ENCODE assay signal across 8 cellular contexts in the genomic region with DNA sequence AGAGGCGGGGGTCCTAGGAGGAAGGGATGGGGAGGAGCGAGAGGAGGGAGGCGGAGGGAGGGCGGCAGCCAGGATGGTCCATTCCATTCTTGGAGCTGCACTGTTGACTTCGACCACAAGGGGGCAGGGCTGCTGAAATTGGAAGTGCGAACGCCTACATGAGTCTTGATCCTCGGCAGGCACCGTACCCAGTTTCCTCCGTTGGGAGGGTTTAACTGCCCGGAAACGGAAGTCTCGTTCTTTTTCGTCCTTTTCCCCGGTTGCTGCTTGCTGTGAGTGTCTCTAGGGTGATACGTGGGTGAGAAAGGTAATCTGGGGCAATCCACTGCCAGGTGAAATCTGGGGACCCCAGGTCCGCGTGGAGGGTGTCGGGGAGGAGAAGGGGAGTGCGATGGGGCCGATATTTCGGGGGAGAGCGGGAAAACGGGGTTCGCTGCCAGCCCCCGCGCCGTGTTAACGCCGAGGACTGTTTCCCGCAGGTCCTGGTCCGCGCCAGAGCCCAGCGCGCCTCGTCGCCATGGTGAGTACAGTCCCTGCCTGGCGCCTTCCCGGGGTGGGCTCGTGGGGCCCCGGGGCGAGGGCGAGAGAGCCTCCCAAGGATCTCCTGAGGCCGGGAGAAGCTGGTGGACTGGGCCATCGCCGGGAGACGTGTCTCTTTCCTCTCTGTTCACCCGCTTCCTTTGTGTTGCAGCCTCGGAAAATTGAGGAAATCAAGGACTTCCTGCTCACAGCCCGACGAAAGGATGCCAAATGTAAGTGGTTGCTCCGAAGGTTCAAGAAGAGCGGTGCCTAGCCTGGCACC. TPM values are rescaled to one million over a fixed set of nuclear protein-coding genes. Genes with fewer than 3 reads are reported as not detected.
DNase-seq lines count a peak whose midpoint lies in the region; ATAC-seq, FAIRE-seq and TF ChIP-seq lines count a peak whose summit lies in the region.

A gene (plus strand): TSS at position 240 of the 802 bp plus-strand sequence. CDS start 278 bp downstream, at position 518.

- H3K9ac ChIP-seq in kidney (ENCODE audit: low read length in 2 of 2) = peak within 1 kb of the TSS; percentile 92 to 93

- no peaks in the 10 kb centered on the region for H3K9me3 ChIP-seq in kidney (ENCODE audit: control insufficient read depth in 1 of 2, low read length in 2 of 2)

- peaks cover 4 to 5% of the 10 kb centered on the region in 2 donors for H3K4me1 ChIP-seq in kidney (ENCODE audit: control insufficient read depth in 1 of 2, insufficient read depth in 1 of 2, low read depth in 1 of 2, low read length in 2 of 2)

- TF ChIP-seq CTCF in kidney (IDR thresholded peaks at IDR 0.05; ENCODE audit: borderline replicate concordance, extremely low read depth, insufficient read depth) = peak; percentile 99

- H3K36me3 ChIP-seq in kidney (ENCODE audit: control insufficient read depth in 1 of 2, insufficient read depth in 2 of 2, low read length in 2 of 2) = peaks cover 15 to 19% of the 10 kb centered on the region in 2 donors

- intact Hi-C loops in kidney (cut with DNase I) = no loop called here

- DNase-seq in AG08396 (ENCODE audit: low spot score) (peak; percentile 95), NCI-H460 (ENCODE audit: extremely low read depth, low read depth) (peak; percentile 98), cerebellum (ENCODE audit: low spot score) (peak; percentile 93), kidney (peak; percentile 97)
- DNase-seq in activated CD4-positive, alpha-beta T cell treated with anti-CD3 and anti-CD28 coated beads for 1 hour = peak; percentile 91
- peak; percentile 98 for DNase-seq in stimulated activated CD4-positive, alpha-beta T cell treated with anti-CD3 and anti-CD28 coated beads, Interleukin-15, amount 100 ng/mL, for 24 hours

- ATAC-seq in GM18907 (IDR thresholded peaks at IDR 0.05; ENCODE audit: unreplicated experiment) (peak; percentile 66), HG03280 (IDR thresholded peaks at IDR 0.05; ENCODE audit: unreplicated experiment) (peak; percentile 84)

- peak within 1 kb of the TSS; percentile 83 to 96 for H3K4me3 ChIP-seq in kidney (ENCODE audit: low read length in 2 of 2)

- FAIRE-seq in kidney (lab: Jason Lieb, UNC) = peak; percentile 69

- H3K27ac ChIP-seq in kidney (ENCODE audit: low read depth in 2 of 2, low read length in 2 of 2) = peak within 1 kb of the TSS; percentile 70 to 74

RNA-seq across cellular contexts. Expression of the gene that starts here (rescaled TPM):
- 5,344 and 5,400 TPM in 2 replicates for total RNA-seq in NCI-H460 (2014; rRNA removed; shearing (Covaris generic))
- 72.6 and 219 TPM in 2 replicates for polyA plus RNA-seq in NCI-H460 (2014; cell fraction: nucleus; rRNA removed)
- total RNA-seq in cerebellum (1,165 TPM), kidney (664 TPM)
- polyA plus RNA-seq in kidney (ENCODE audit: insufficient read depth, low read depth, low replicate concordance) = 1,966 TPM

Comparison
In these comparisons a context has a peak if more than half of its experiments do, and no peak if none do; other contexts are left out.
1. Peak in every context shown above with its lines: DNase-seq, ATAC-seq, H3K4me3 ChIP-seq and H3K27ac ChIP-seq.